8 cellular contexts compared by ENCODE assay signal in the genomic region with DNA sequence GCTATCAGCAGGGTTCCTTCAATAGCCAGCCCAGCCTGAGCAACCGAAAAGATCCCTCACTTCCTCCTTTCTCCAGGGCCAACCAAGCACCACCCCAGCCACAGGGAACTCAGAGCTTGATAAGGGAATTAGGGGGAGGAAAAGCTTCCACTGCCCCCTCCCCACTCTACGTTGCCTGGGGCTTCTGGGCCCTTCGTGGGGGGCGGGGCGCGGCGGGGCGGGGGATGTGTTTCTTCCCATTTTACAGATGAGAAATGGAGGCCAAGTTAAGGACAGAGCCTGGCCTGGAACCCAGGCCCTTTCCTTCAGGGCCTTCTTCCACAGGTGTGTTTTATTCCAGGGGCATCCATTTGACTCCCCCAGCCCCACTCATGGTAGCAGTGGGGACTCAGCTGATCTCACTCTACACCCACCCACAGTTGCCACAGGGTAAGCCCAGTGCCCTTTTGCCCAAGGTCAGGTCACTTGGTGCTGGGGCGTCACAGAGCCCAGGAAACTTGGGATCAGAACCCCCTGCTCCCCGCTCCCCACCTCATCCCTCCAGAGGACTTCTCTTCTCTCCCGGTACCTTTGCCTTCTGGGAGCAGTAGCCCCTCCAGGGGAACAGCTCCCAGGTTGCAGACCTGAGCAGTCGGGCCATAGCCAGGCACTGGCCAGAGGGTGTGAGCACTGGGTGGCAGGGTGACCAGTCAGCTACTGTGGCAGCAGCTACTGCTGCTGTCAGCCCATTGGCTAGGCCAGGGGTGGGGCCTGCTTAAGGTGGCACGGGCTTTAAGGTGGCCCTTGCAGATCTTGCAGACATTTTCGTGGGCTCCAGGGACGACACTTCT. TPM values are rescaled to one million over a fixed set of nuclear protein-coding genes. Genes with fewer than 3 reads are reported as not detected.
A peak's percentile ranks its signal among the peaks of the same experiment; 100 is the strongest.
DNase-seq lines count a peak whose midpoint lies in the region; ATAC-seq, FAIRE-seq and TF ChIP-seq lines count a peak whose summit lies in the region.

A gene (minus strand): TSS at position 700 of the 830 bp plus-strand sequence. CDS start 60 bp downstream, at position 640.

- H3K4me2 ChIP-seq in mammary epithelial cell (ENCODE audit: insufficient read depth, low read depth, low read length): no peak within 1 kb of the TSS

- no peaks in the 10 kb centered on the region for H3K36me3 ChIP-seq in mammary epithelial cell (ENCODE audit: insufficient read depth, low read length)
- no peaks in the 10 kb centered on the region for H3K36me3 ChIP-seq in CD8-positive, alpha-beta T cell (ENCODE audit: insufficient read depth, low read length)

- no peak within 1 kb of the TSS for H3K4me3 Mint-ChIP-seq in CD4-positive, alpha-beta T cell
- no peak within 1 kb of the TSS for H3K4me3 Mint-ChIP-seq in CD8-positive, alpha-beta T cell

- DNase-seq in GM12891 (ENCODE audit: insufficient read length, low spot score) (no peak), NCI-H460 (ENCODE audit: extremely low read depth, low read depth) (peak; percentile 78), mammary epithelial cell (peak; percentile 21), skeletal muscle cell (ENCODE audit: low read depth) (no peak)
- DNase-seq in CD4-positive, alpha-beta T cell: no peak
- DNase-seq in CD8-positive, alpha-beta T cell: no peak

- CTCF ChIA-PET in mammary epithelial cell (lab: Charles Lee; ENCODE audit: low non-redundant PET): no interaction called here
- CTCF ChIA-PET in CD4-positive, alpha-beta T cell (lab: Charles Lee): no interaction called here
- CTCF ChIA-PET in CD8-positive, alpha-beta T cell (lab: Charles Lee): no interaction called here

- POLR2A ChIA-PET in CD4-positive, alpha-beta T cell (lab: Charles Lee): no interaction called here
- POLR2A ChIA-PET in CD8-positive, alpha-beta T cell (lab: Charles Lee): no interaction called here

- BruUV-seq in mammary epithelial cell (replicated peaks; lab: Mats Ljungman, UMichigan): no TSS peak

- H3K4me1 Mint-ChIP-seq in CD4-positive, alpha-beta T cell (ENCODE audit: low read depth): peaks cover 2% of the 10 kb centered on the region
- H3K4me1 Mint-ChIP-seq in CD8-positive, alpha-beta T cell (ENCODE audit: low read depth): peaks cover under 1% of the 10 kb centered on the region

- H3K9me3 ChIP-seq in mammary epithelial cell (replicated peaks; ENCODE audit: insufficient read depth, low read length) (peaks cover under 1% of the 10 kb centered on the region), iPS-18c (ENCODE audit: control insufficient read depth, insufficient read depth, low read length) (no peaks in the 10 kb centered on the region)
- peaks cover 2% of the 10 kb centered on the region for H3K9me3 ChIP-seq in CD4-positive, alpha-beta T cell (ENCODE audit: control insufficient read depth, low read length)
- H3K9me3 ChIP-seq in CD8-positive, alpha-beta T cell (ENCODE audit: low read length): no peaks in the 10 kb centered on the region

- no peak for TF ChIP-seq CTCF in mammary epithelial cell (conservative IDR thresholded peaks at IDR 0.05 in 1 of 2, IDR thresholded peaks at IDR 0.05 in 1 of 2; ENCODE audit: extremely low read depth in 1 of 2, insufficient read depth in 1 of 2, low read depth in 1 of 2, low read length in 2 of 2)
- no peak for TF ChIP-seq CTCF in CD4-positive, alpha-beta T cell (IDR thresholded peaks at IDR 0.05)
- TF ChIP-seq CTCF in CD8-positive, alpha-beta T cell (IDR thresholded peaks at IDR 0.05): no peak

- peak within 1 kb of the TSS in 1 of 3 experiments; percentile 2 for H3K4me3 ChIP-seq in mammary epithelial cell (replicated peaks in 1 of 3; ENCODE audit: insufficient read depth in 1 of 3, low read depth in 2 of 3, low read length in 3 of 3)
- H3K4me3 ChIP-seq in iPS-18c (ENCODE audit: insufficient read depth, low read depth, low read length): peak within 1 kb of the TSS; percentile 34; the same call in 1 of the 2 replicates
- H3K4me3 ChIP-seq in skeletal muscle cell (ENCODE audit: low read depth, low read length): peak within 1 kb of the TSS; percentile 36
- no peak within 1 kb of the TSS for H3K4me3 ChIP-seq in CD8-positive, alpha-beta T cell (ENCODE audit: low read depth, low read length)

- H2AFZ ChIP-seq in mammary epithelial cell (ENCODE audit: low read depth, low read length): peak within 1 kb of the TSS; percentile 2

- no peaks in the 10 kb centered on the region for H3K79me2 ChIP-seq in mammary epithelial cell (ENCODE audit: insufficient read depth, low read length)

- in situ Hi-C loops in mammary epithelial cell (cut with MboI; ENCODE audit: low sequenced_read_pairs in 2 of 2): loop anchor here in 1 of 2 donors (25.0 kb wide), 1 partner anchor 404 kb away; a partner anchor contains a TSS

- H3K27me3 ChIP-seq in mammary epithelial cell (ENCODE audit: insufficient read depth, low read length): no peaks in the 10 kb centered on the region
- H3K27me3 ChIP-seq in CD4-positive, alpha-beta T cell (ENCODE audit: control insufficient read depth, insufficient read depth, low read length): peaks cover 9% of the 10 kb centered on the region
- H3K27me3 ChIP-seq in CD8-positive, alpha-beta T cell (ENCODE audit: insufficient read depth, low read length): no peaks in the 10 kb centered on the region

- no peak for FAIRE-seq in GM12891 (lab: Jason Lieb, UNC)

- H3K27ac Mint-ChIP-seq in CD4-positive, alpha-beta T cell: no peak within 1 kb of the TSS
- no peak within 1 kb of the TSS for H3K27ac Mint-ChIP-seq in CD8-positive, alpha-beta T cell

- dilution Hi-C loops in mammary epithelial cell (cut with HindIII; ENCODE audit: low sequenced_read_pairs): loop anchor here (5.0 kb wide), 2 partner anchors 44 to 81 kb away; no protein-coding TSS in a partner anchor

- TF ChIP-seq POLR2A in GM12891 (IDR thresholded peaks at IDR 0.05; ENCODE audit: low read depth, low read length): no peak

- H4K20me1 ChIP-seq in mammary epithelial cell (ENCODE audit: insufficient read depth, low read length): no peaks in the 10 kb centered on the region

- no peak within 1 kb of the TSS for H3K9ac ChIP-seq in mammary epithelial cell (ENCODE audit: insufficient read depth, low read length)

- H3K27ac ChIP-seq in mammary epithelial cell (ENCODE audit: insufficient read depth, low read depth, low read length): no peak within 1 kb of the TSS
- no peak within 1 kb of the TSS for H3K27ac ChIP-seq in CD4-positive, alpha-beta T cell (ENCODE audit: low read depth, low read length)
- no peak within 1 kb of the TSS for H3K27ac ChIP-seq in CD8-positive, alpha-beta T cell (ENCODE audit: low read depth, low read length)

- 40% methylated on average over 4 of the region's 15 CpGs for WGBS in mammary epithelial cell (ENCODE audit: low coverage, missing lambda C conversion rate)

- intact Hi-C loops in mammary epithelial cell (cut with micrococcal nuclease): loop anchor here (10.0 kb wide), 1 partner anchor 221 kb away; no protein-coding TSS in a partner anchor
- intact Hi-C loops in CD4-positive, alpha-beta T cell (cut with DNase I, micrococcal nuclease): no loop called here
- intact Hi-C loops in CD8-positive, alpha-beta T cell (cut with DNase I, micrococcal nuclease): no loop called here

- ATAC-seq in HG02610 (IDR thresholded peaks at IDR 0.05; ENCODE audit: unreplicated experiment): no peak
- ATAC-seq in CD4-positive, alpha-beta T cell (ENCODE audit: poor library complexity): no peak
- no peak for ATAC-seq in CD8-positive, alpha-beta T cell

- no peaks in the 10 kb centered on the region for H3K36me3 Mint-ChIP-seq in CD4-positive, alpha-beta T cell (ENCODE audit: low read depth)
- H3K36me3 Mint-ChIP-seq in CD8-positive, alpha-beta T cell: no peaks in the 10 kb centered on the region

- H3K27me3 Mint-ChIP-seq in CD4-positive, alpha-beta T cell: peaks cover 11% of the 10 kb centered on the region
- H3K27me3 Mint-ChIP-seq in CD8-positive, alpha-beta T cell (ENCODE audit: low read depth): peaks cover 9% of the 10 kb centered on the region

- peaks cover 9% of the 10 kb centered on the region for H3K4me1 ChIP-seq in mammary epithelial cell (ENCODE audit: insufficient read depth, low read length)
- H3K4me1 ChIP-seq in CD8-positive, alpha-beta T cell (ENCODE audit: insufficient read depth, low read length): peaks cover 1% of the 10 kb centered on the region

- H3K9me3 Mint-ChIP-seq in CD4-positive, alpha-beta T cell: no peaks in the 10 kb centered on the region
- H3K9me3 Mint-ChIP-seq in CD8-positive, alpha-beta T cell: peaks cover under 1% of the 10 kb centered on the region

TF ChIP-seq in GM12891, 5 proteins besides CTCF, POLR2A, EP300 and RAD21:
- TF ChIP-seq POLR2AphosphoS5 (IDR thresholded peaks at IDR 0.05; ENCODE audit: low read depth, low read length) (no peak), SPI1 (IDR thresholded peaks at IDR 0.05; ENCODE audit: low read depth, low read length) (peak; percentile 37), TAF1 (IDR thresholded peaks at IDR 0.05; ENCODE audit: low read depth, low read length) (no peak), PAX5 (IDR thresholded peaks at IDR 0.05; ENCODE audit: insufficient read depth, low read length, severe bottlenecking) (no peak)
TF ChIP-seq in GM12891: peak in this region for 1.

RNA-seq across cellular contexts. Expression of the gene that starts here (rescaled TPM):
- polyA plus RNA-seq in GM12891 (2012; ENCODE audit: low read depth, missing spikeins): 0.05 TPM
- total RNA-seq in NCI-H460 (2014; rRNA removed; shearing (Covaris generic)): 2.4 and 2.6 TPM in 2 replicates
- polyA plus RNA-seq in NCI-H460 (2014; cell fraction: nucleus; rRNA removed): 7.7 and 13.0 TPM in 2 replicates
- 1 to 10 TPM in 1 of 2 donors, under 1 TPM in 1; 0.50 to 1.4 TPM for total RNA-seq in mammary epithelial cell
- 0.16 TPM for polyA plus RNA-seq in mammary epithelial cell
- not detected for polyA minus RNA-seq in mammary epithelial cell
- total RNA-seq in CD4-positive, alpha-beta T cell: not detected
- total RNA-seq in CD8-positive, alpha-beta T cell: not detected

Comparison
In these comparisons a context has a peak if more than half of its experiments do, and no peak if none do; other contexts are left out.
1. DNase-seq: peak in NCI-H460 (single experiment) and mammary epithelial cell (single experiment); none in GM12891 (single experiment), skeletal muscle cell (single experiment), CD4-positive, alpha-beta T cell (0 of 10) and CD8-positive, alpha-beta T cell (0 of 7).